Comparison of ENCODE assay signal across 16 cellular contexts in genomic region chr10:31757831-31758230, GRCh38.
A peak's percentile ranks its signal among the peaks of the same experiment; 100 is the strongest.
DNase-seq lines count a peak whose midpoint lies in the region; ATAC-seq and TF ChIP-seq lines count a peak whose summit lies in the region.
"Had no signal": no experiment of that assay in that cellular context is flagged by ENCODE, and none has a peak within 500 bp of the region (broad histone marks: within the 10 kb centered on the region; RNA-seq: fewer than 3 reads in every experiment).

No MANE protein-coding gene starts in this region.

- H3K27ac ChIP-seq in heart right ventricle: peak overlapping the region in 9 of 10 donors; percentile 19 to 99 (median 98)
- peak overlapping the region in 50 of 59 donors; percentile 0 to 98 (median 70) for H3K27ac ChIP-seq in dorsolateral prefrontal cortex
- peak overlapping the region in 1 of 2 experiments; percentile 44; a peak in 2 of 4 replicates for H3K27ac ChIP-seq in SK-N-SH (ENCODE audit: low read depth in 2 of 2, low read length in 1 of 2)
- H3K27ac ChIP-seq: BLaER1, HL-60, WERI-Rb-1 had no signal

- no peaks in the 10 kb centered on the region for H3K9me3 ChIP-seq in heart right ventricle
- H3K9me3 ChIP-seq in SK-N-SH: no peaks in the 10 kb centered on the region
- H3K9me3 ChIP-seq: BLaER1, Peyer's patch, testis had no signal

- H3K4me1 Mint-ChIP-seq in naive thymus-derived CD8-positive, alpha-beta T cell: peaks cover 2 to 18% (median 15%) of the 10 kb centered on the region in 4 donors
- H3K4me1 Mint-ChIP-seq in type B pancreatic cell (ENCODE audit: unreplicated experiment): peaks cover 31% of the 10 kb centered on the region

- POLR2A ChIA-PET in naive thymus-derived CD8-positive, alpha-beta T cell (lab: Charles Lee): interaction anchor here (1.5 kb wide), 1 partner anchor 726 kb away, joined by 3 read pairs; the partner anchor contains the start of gene ZNF438
- POLR2A ChIA-PET in SK-N-SH (lab: Yijun Ruan, JAX): no interaction called here

- no peak for TF ChIP-seq CTCF in heart right ventricle (IDR thresholded peaks at IDR 0.05)
- no peak for TF ChIP-seq CTCF in dorsolateral prefrontal cortex (IDR thresholded peaks at IDR 0.05 in 54 of 56, conservative IDR thresholded peaks at IDR 0.05 in 2 of 56; ENCODE audit: low read depth in 1 of 56, partially characterized antibody in 56 of 56)
- TF ChIP-seq CTCF in type B pancreatic cell (conservative IDR thresholded peaks at IDR 0.05): no peak
- TF ChIP-seq CTCF in SK-N-SH (IDR thresholded peaks at IDR 0.05): no peak

- H3K9me2 ChIP-seq in SK-N-SH: no peaks in the 10 kb centered on the region

- H3K36me3 ChIP-seq in heart right ventricle (no peaks in the 10 kb centered on the region), SK-N-SH (replicated peaks in 1 of 2; ENCODE audit: control insufficient read depth in 1 of 2, insufficient read depth in 2 of 2, low read length in 1 of 2) (no peaks in the 10 kb centered on the region)
- H3K36me3 ChIP-seq: BLaER1, Peyer's patch, WERI-Rb-1 had no signal

- no peaks in the 10 kb centered on the region for H3K36me3 Mint-ChIP-seq in naive thymus-derived CD8-positive, alpha-beta T cell
- no peaks in the 10 kb centered on the region for H3K36me3 Mint-ChIP-seq in type B pancreatic cell

- no peaks in the 10 kb centered on the region for H3K9me3 Mint-ChIP-seq in naive thymus-derived CD8-positive, alpha-beta T cell
- H3K9me3 Mint-ChIP-seq in type B pancreatic cell: no peaks in the 10 kb centered on the region
- H3K9me3 Mint-ChIP-seq: activated T-cell treated with anti-CD3 and anti-CD28 coated beads, Interleukin-2, amount 50 U/mL, for 72 hours had no signal

- 55 to 60% methylated on average over 7 of the region's 7 CpGs for WGBS in heart right ventricle, 2 donors
- 80% methylated on average over 7 of the region's 7 CpGs for WGBS in SK-N-SH (ENCODE audit: low lambda C conversion rate)

- H3K79me2 ChIP-seq in SK-N-SH (ENCODE audit: insufficient read depth): no peaks in the 10 kb centered on the region

- no peak for TF ChIP-seq RAD21 in SK-N-SH (IDR thresholded peaks at IDR 0.05; ENCODE audit: low read length)

- H3K9ac ChIP-seq in SK-N-SH: no peak overlapping the region
- H3K9ac ChIP-seq: BLaER1 had no signal

- H4K20me1 ChIP-seq in SK-N-SH (ENCODE audit: insufficient read depth): no peaks in the 10 kb centered on the region
- H4K20me1 ChIP-seq: BLaER1 had no signal

- no peak overlapping the region for H3K4me3 ChIP-seq in heart right ventricle
- H3K4me3 ChIP-seq in dorsolateral prefrontal cortex: no peak overlapping the region
- H3K4me3 ChIP-seq in SK-N-SH (ENCODE audit: low read depth in 2 of 2, low read length in 1 of 2): no peak overlapping the region
- H3K4me3 ChIP-seq: BLaER1, Peyer's patch, testis had no signal

- TF ChIP-seq EP300 in SK-N-SH (IDR thresholded peaks at IDR 0.05; ENCODE audit: borderline replicate concordance in 1 of 2, low read depth in 1 of 2, low read length in 1 of 2): no peak

- peak overlapping the region in 8 of 10 donors; percentile 3 to 93 (median 46) for H3K4me3 Mint-ChIP-seq in naive thymus-derived CD8-positive, alpha-beta T cell
- peak overlapping the region; percentile 77 for H3K4me3 Mint-ChIP-seq in type B pancreatic cell

- ATAC-seq in heart right ventricle (no peak), HG03159 (IDR thresholded peaks at IDR 0.05; ENCODE audit: unreplicated experiment) (no peak)
- ATAC-seq in naive thymus-derived CD8-positive, alpha-beta T cell: no peak
- ATAC-seq: activated T-cell treated with anti-CD3 and anti-CD28 coated beads, Interleukin-2, amount 50 U/mL, for 72 hours had no signal

- peak overlapping the region in 7 of 10 donors; percentile 27 to 89 (median 65) for H3K27ac Mint-ChIP-seq in naive thymus-derived CD8-positive, alpha-beta T cell
- H3K27ac Mint-ChIP-seq in type B pancreatic cell: no peak overlapping the region
- H3K27ac Mint-ChIP-seq: activated T-cell treated with anti-CD3 and anti-CD28 coated beads, Interleukin-2, amount 50 U/mL, for 72 hours had no signal

- H3K27me3 ChIP-seq in heart right ventricle (no peaks in the 10 kb centered on the region), dorsolateral prefrontal cortex (no peaks in the 10 kb centered on the region), SK-N-SH (ENCODE audit: insufficient read depth) (no peaks in the 10 kb centered on the region)
- H3K27me3 ChIP-seq: BLaER1, Peyer's patch, testis had no signal

- peaks cover 7 to 52% (median 36%) of the 10 kb centered on the region in 9 donors for H3K4me1 ChIP-seq in heart right ventricle
- peaks cover 4 to 23% of the 10 kb centered on the region in 2 experiments; a peak in 2 of 4 replicates for H3K4me1 ChIP-seq in SK-N-SH (ENCODE audit: control insufficient read depth in 1 of 2, insufficient read depth in 2 of 2, low read depth in 1 of 2, low read length in 1 of 2)

- H3F3A ChIP-seq in SK-N-SH (replicated peaks; ENCODE audit: insufficient read depth): peaks cover 5% of the 10 kb centered on the region

- intact Hi-C loops in heart right ventricle (cut with DNase I): loop anchor here in 7 of 10 donors (5.0 to 10.0 kb wide), 4 partner anchors 51 to 441 kb away; partner anchors contain the start of gene ZEB1 (in 1 of the 7)
- intact Hi-C loops in cardiac septum (cut with DNase I): loop anchor here (5.0 kb wide), 1 partner anchor 51 kb away; no protein-coding TSS in a partner anchor
- intact Hi-C loops in dorsolateral prefrontal cortex (cut with DNase I): loop anchor here (5.0 to 10.0 kb wide), 2 partner anchors 153 to 156 kb away; no protein-coding TSS in a partner anchor

- no peaks in the 10 kb centered on the region for H3K27me3 Mint-ChIP-seq in naive thymus-derived CD8-positive, alpha-beta T cell
- peaks cover 3% of the 10 kb centered on the region for H3K27me3 Mint-ChIP-seq in type B pancreatic cell

- H2AFZ ChIP-seq in SK-N-SH (ENCODE audit: low read depth): no peak overlapping the region

- CTCF ChIA-PET in SK-N-SH (lab: Yijun Ruan, JAX): interaction anchor here (1.0 kb wide), 1 partner anchor 13 kb away, joined by 3 read pairs; no protein-coding TSS in a partner anchor

- no peak overlapping the region for H3K4me2 ChIP-seq in SK-N-SH
- H3K4me2 ChIP-seq: BLaER1 had no signal

- no peak for DNase-seq in heart right ventricle
- DNase-seq in cardiac septum (ENCODE audit: low spot score): no peak
- DNase-seq in dorsolateral prefrontal cortex: no peak
- no peak for DNase-seq in naive thymus-derived CD8-positive, alpha-beta T cell
- no peak for DNase-seq in type B pancreatic cell (ENCODE audit: extremely low spot score, unreplicated experiment)
- DNase-seq in A172 (ENCODE audit: low spot score): no peak
- DNase-seq in SK-N-SH: no peak
- DNase-seq: activated T-cell treated with anti-CD3 and anti-CD28 coated beads, Interleukin-2, amount 50 U/mL, for 72 hours; NCI-H1694 treated with DMSO at 0.1 percent for 48 hours; Peyer's patch; stimulated activated CD4-positive, alpha-beta T cell treated with anti-CD3 and anti-CD28 coated beads, Interleukin-1b, Interleukin-23, amount 100 ng/mL, for 48 hours; testis; WERI-Rb-1 had no signal

TF ChIP-seq in SK-N-SH, 30 proteins besides CTCF, POLR2A, EP300 and RAD21:
- TF ChIP-seq MXI1 (IDR thresholded peaks at IDR 0.05; ENCODE audit: low read depth, low read length): no peak
- TF ChIP-seq FOSL2 (IDR thresholded peaks at IDR 0.05; ENCODE audit: borderline replicate concordance, low read depth): no peak
- no peak for TF ChIP-seq TCF12 (IDR thresholded peaks at IDR 0.05)
- TF ChIP-seq USF1 (IDR thresholded peaks at IDR 0.05; ENCODE audit: borderline replicate concordance, low read depth): no peak
- no peak for TF ChIP-seq ELF1 (IDR thresholded peaks at IDR 0.05)
